5 cellular contexts compared by ENCODE assay signal in genomic region chr18:14265637-14266410, GRCh38.
DNase-seq lines count a peak whose midpoint lies in the region; TF ChIP-seq lines count a peak whose summit lies in the region.
"Not testable (repeated sequence)": the region's sequence is repeated elsewhere in the genome, so short reads cannot be mapped to it uniquely, and the experiment has no call there.

No MANE protein-coding gene starts in this region.

- TF ChIP-seq CTCF in osteoblast (IDR thresholded peaks at IDR 0.05; ENCODE audit: extremely low read depth, low read depth, low read length), result not testable (repeated sequence)

- H3K4me3 ChIP-seq in osteoblast (ENCODE audit: insufficient read depth, low read length), result not testable (repeated sequence)

- not testable (repeated sequence) for H3K27me3 ChIP-seq in osteoblast (ENCODE audit: insufficient read depth, low read length)

- H3K79me2 ChIP-seq in osteoblast (ENCODE audit: insufficient read depth, low read length), result not testable (repeated sequence)

- not testable (repeated sequence) for H3K9me3 ChIP-seq in osteoblast (ENCODE audit: low read depth, low read length)

- peak overlapping the region; percentile 24 for H3K27ac ChIP-seq in caudate nucleus (ENCODE audit: low read depth, low read length)
- H3K27ac ChIP-seq in osteoblast (ENCODE audit: low read depth, low read length), result not testable (repeated sequence)

- not testable (repeated sequence) for H3K4me1 ChIP-seq in osteoblast (ENCODE audit: insufficient read depth, low read length)

- H4K20me1 ChIP-seq in osteoblast (ENCODE audit: insufficient read depth, low read length), result not testable (repeated sequence)

- DNase-seq in Ammon's horn (ENCODE audit: low spot score) (peak; percentile 20), caudate nucleus (lab: John Stamatoyannopoulos, UW) (peak in 25 of 61 donors; percentile 1 to 85 (median 20)), head of caudate nucleus (peak in 39 of 42 donors; percentile 7 to 84 (median 56)), osteoblast (ENCODE audit: insufficient read length, low spot score, missing footprints) (peak; percentile 18), superior temporal gyrus (ENCODE audit: extremely low spot score) (peak; percentile 38)

- not testable (repeated sequence) for H3K4me2 ChIP-seq in osteoblast (ENCODE audit: insufficient read depth, low read length)

- intact Hi-C loops in head of caudate nucleus (cut with DNase I), result not testable (repeated sequence)

- not testable (repeated sequence) for H2AFZ ChIP-seq in osteoblast (ENCODE audit: low read length)

- not testable (repeated sequence) for H3K36me3 ChIP-seq in osteoblast (ENCODE audit: insufficient read depth, low read length)
